ENCODE assay signal across 8 cellular contexts in genomic region chr11:62645934-62646824, GRCh38. TPM values are rescaled to one million over a fixed set of nuclear protein-coding genes. Genes with fewer than 3 reads are reported as not detected.
DNase-seq lines count a peak whose midpoint lies in the region; ATAC-seq, FAIRE-seq and TF ChIP-seq lines count a peak whose summit lies in the region.

TSS of gene GANAB (minus strand) at chr11:62646613. CDS start at chr11:62646599, 14 bp downstream.

- H3K9me3 ChIP-seq in A549, result no peaks in the 10 kb centered on the region
- H3K9me3 ChIP-seq in breast epithelium, result no peaks in the 10 kb centered on the region
- H3K9me3 ChIP-seq in iPS-20b (ENCODE audit: insufficient read depth, low read depth, low read length), result no peaks in the 10 kb centered on the region

- H3K27ac ChIP-seq in A549 (peak within 1 kb of the TSS; percentile 94 to 97), VCaP (peak within 1 kb of the TSS; percentile 91), breast epithelium (peak within 1 kb of the TSS; percentile 89 to 95), iPS-20b (ENCODE audit: low read length) (peak within 1 kb of the TSS; percentile 72), skin epidermis (peak within 1 kb of the TSS; percentile 82 to 98 (median 96))

- H3K36me3 ChIP-seq in breast epithelium (peaks cover 5% of the 10 kb centered on the region), iPS-20b (ENCODE audit: insufficient read depth, low read depth, low read length) (peaks cover 46% of the 10 kb centered on the region)

- H3K4me3 ChIP-seq in A549, result peak within 1 kb of the TSS; percentile 79
- H3K4me3 ChIP-seq in breast epithelium, result peak within 1 kb of the TSS; percentile 85 to 96 (median 96)
- H3K4me3 ChIP-seq in iPS-20b (ENCODE audit: low read length), result peak within 1 kb of the TSS; percentile 100
- peak within 1 kb of the TSS; percentile 86 to 99 (median 97) for H3K4me3 ChIP-seq in skin epidermis

- TF ChIP-seq POLR2A in A549 (IDR thresholded peaks at IDR 0.05; ENCODE audit: low read length) (peak; percentile 89), breast epithelium (IDR thresholded peaks at IDR 0.05) (peak; percentile 75)

- TF ChIP-seq EP300 in A549 (IDR thresholded peaks at IDR 0.05), result no peak

- 2% methylated on average over 59 of the region's 75 CpGs for WGBS in A549 (ENCODE audit: missing lambda C conversion rate)

- CTCF ChIA-PET in A549 (lab: Yijun Ruan, JAX), result interaction anchor here (0.7 to 1.6 kb wide), 7 partner anchors 10 to 266 kb away, joined by 3 to 6 read pairs (median 3); partner anchors contain the start of genes C11orf98, CSKMT and EML3

- ATAC-seq in A549 (peak; percentile 97 to 99), GM18868 (IDR thresholded peaks at IDR 0.05; ENCODE audit: unreplicated experiment) (peak; percentile 92), HG03135 (IDR thresholded peaks at IDR 0.05; ENCODE audit: unreplicated experiment) (peak; percentile 95)

- POLR2A ChIA-PET in A549 (lab: Yijun Ruan, JAX), result interaction anchor here (0.6 to 2.0 kb wide), 11 partner anchors 9 to 108 kb away, joined by 3 to 35 read pairs (median 6); partner anchors contain the start of genes B3GAT3, C11orf98, CSKMT and HNRNPUL2

- H3K4me1 ChIP-seq in A549 (peaks cover 11% of the 10 kb centered on the region), breast epithelium (peaks cover 5 to 10% of the 10 kb centered on the region in 2 donors), iPS-20b (ENCODE audit: insufficient read depth, low read length) (no peaks in the 10 kb centered on the region; the same call in 1 of the 2 replicates)

- H3K9ac ChIP-seq in iPS-20b (ENCODE audit: low read depth, low read length), result peak within 1 kb of the TSS; percentile 100

- peak; percentile 97 to 99 for DNase-seq in A549 (ENCODE audit: low read depth in 1 of 2, low spot score in 1 of 2)
- peak; percentile 95 for DNase-seq in NCI-H2196 treated with DMSO at 0.1 percent for 48 hours (lab: John Stamatoyannopoulos, UW; ENCODE audit: unreplicated experiment)
- DNase-seq in breast epithelium (ENCODE audit: low spot score in 2 of 2), result peak; percentile 100

- no peak for TF ChIP-seq RAD21 in A549 (conservative IDR thresholded peaks at IDR 0.05 in 1 of 2, IDR thresholded peaks at IDR 0.05 in 1 of 2)

- FAIRE-seq in A549 (lab: Jason Lieb, UNC), result no peak

- H3K27me3 ChIP-seq in breast epithelium (no peaks in the 10 kb centered on the region), iPS-20b (ENCODE audit: insufficient read depth, low read length) (no peaks in the 10 kb centered on the region)

- peak within 1 kb of the TSS; percentile 96 for H3K4me2 ChIP-seq in A549

- no peak for TF ChIP-seq CTCF in A549 (IDR thresholded peaks at IDR 0.05)
- TF ChIP-seq CTCF in VCaP (conservative IDR thresholded peaks at IDR 0.05), result no peak
- TF ChIP-seq CTCF in breast epithelium (IDR thresholded peaks at IDR 0.05), result peak in 1 of 3 donors; percentile 22

- intact Hi-C loops in breast epithelium (cut with DNase I; ENCODE audit: low total_unique reads), result no loop called here

TF ChIP-seq in A549, 52 proteins besides CTCF, POLR2A, EP300 and RAD21:
- TF ChIP-seq RARB (CRISPR knock-in tag; IDR thresholded peaks at IDR 0.05), result no peak
- TF ChIP-seq JUN (IDR thresholded peaks at IDR 0.05), result peak; percentile 80 to 95
- no peak for TF ChIP-seq HDAC2 (IDR thresholded peaks at IDR 0.05)
- TF ChIP-seq EHMT2 (IDR thresholded peaks at IDR 0.05; ENCODE audit: low read depth), result no peak
- TF ChIP-seq KDM5A (IDR thresholded peaks at IDR 0.05), result peak; percentile 83
- TF ChIP-seq ESRRA (IDR thresholded peaks at IDR 0.05; ENCODE audit: borderline replicate concordance, low read length), result no peak
- peak; percentile 50; the same call in 1 of the 2 replicates for TF ChIP-seq GATA3 (IDR thresholded peaks at IDR 0.05; ENCODE audit: borderline replicate concordance)
- TF ChIP-seq HOXB13 (CRISPR knock-in tag; IDR thresholded peaks at IDR 0.05; ENCODE audit: low read depth), result 0 out of 2 replicates have a peak, but pooled peaks have one; percentile 14
- peak; percentile 92; the same call in 2 of the 3 replicates for TF ChIP-seq BCL3 (IDR thresholded peaks at IDR 0.05)
- TF ChIP-seq PBX3 (IDR thresholded peaks at IDR 0.05), result peak; percentile 80
- TF ChIP-seq ZSCAN20 (CRISPR knock-in tag; IDR thresholded peaks at IDR 0.05), result no peak
- TF ChIP-seq PHF8 (IDR thresholded peaks at IDR 0.05; ENCODE audit: borderline replicate concordance, low read depth), result peak; percentile 85; the same call in 1 of the 2 replicates
- no peak for TF ChIP-seq ZC3H11A (IDR thresholded peaks at IDR 0.05)
- TF ChIP-seq MAX (IDR thresholded peaks at IDR 0.05), result peak; percentile 69; the same call in 1 of the 2 replicates
- TF ChIP-seq RFX5 (IDR thresholded peaks at IDR 0.05), result 0 out of 2 replicates have a peak, but pooled peaks have one; percentile 27
- TF ChIP-seq FOSL2 (IDR thresholded peaks at IDR 0.05), result no peak
- TF ChIP-seq FOSL2 (CRISPR knock-in tag; IDR thresholded peaks at IDR 0.05), result 0 out of 2 replicates have a peak, but pooled peaks have one; percentile 7
- TF ChIP-seq CHD4 (IDR thresholded peaks at IDR 0.05; ENCODE audit: borderline replicate concordance), result no peak
- no peak for TF ChIP-seq FOSB (CRISPR knock-in tag; IDR thresholded peaks at IDR 0.05)
- no peak for TF ChIP-seq RNF2 (IDR thresholded peaks at IDR 0.05; ENCODE audit: borderline replicate concordance, low read depth)

RNA-seq across cellular contexts. Expression of gene GANAB, which starts in this region (rescaled TPM):
- polyA plus RNA-seq in A549 (2011; rRNA removed), result 215 and 308 TPM in 2 replicates
- 99.8 and 131 TPM in 2 replicates for polyA plus RNA-seq in A549 (2012; cell fraction: cytosol; rRNA removed)
- polyA plus RNA-seq in A549 (2012; cell fraction: nucleus; rRNA removed), result 296 and 402 TPM in 2 replicates
- 206 to 220 TPM (median 214 TPM) in 3 replicates for polyA plus RNA-seq in A549 (2017; fragmentation: RNase III; extraction: RNeasy Plus Mini Kit Qiagen cat#74134 plus additional on column Dnase treatment)
- polyA minus RNA-seq in A549 (2011; rRNA and poly(A)+ RNA removed), result 349 and 410 TPM in 2 replicates
- 100 to 1,000 TPM; 114 to 116 (median 116) TPM for total RNA-seq in breast epithelium

Comparison
In these comparisons a context has a peak if more than half of its experiments do, and no peak if none do; other contexts are left out.
1. Peak in every context shown above with its lines: DNase-seq, ATAC-seq, H3K4me3 ChIP-seq and H3K27ac ChIP-seq.